Comparison of ENCODE assay signal across 1 cellular context in the genomic region with DNA sequence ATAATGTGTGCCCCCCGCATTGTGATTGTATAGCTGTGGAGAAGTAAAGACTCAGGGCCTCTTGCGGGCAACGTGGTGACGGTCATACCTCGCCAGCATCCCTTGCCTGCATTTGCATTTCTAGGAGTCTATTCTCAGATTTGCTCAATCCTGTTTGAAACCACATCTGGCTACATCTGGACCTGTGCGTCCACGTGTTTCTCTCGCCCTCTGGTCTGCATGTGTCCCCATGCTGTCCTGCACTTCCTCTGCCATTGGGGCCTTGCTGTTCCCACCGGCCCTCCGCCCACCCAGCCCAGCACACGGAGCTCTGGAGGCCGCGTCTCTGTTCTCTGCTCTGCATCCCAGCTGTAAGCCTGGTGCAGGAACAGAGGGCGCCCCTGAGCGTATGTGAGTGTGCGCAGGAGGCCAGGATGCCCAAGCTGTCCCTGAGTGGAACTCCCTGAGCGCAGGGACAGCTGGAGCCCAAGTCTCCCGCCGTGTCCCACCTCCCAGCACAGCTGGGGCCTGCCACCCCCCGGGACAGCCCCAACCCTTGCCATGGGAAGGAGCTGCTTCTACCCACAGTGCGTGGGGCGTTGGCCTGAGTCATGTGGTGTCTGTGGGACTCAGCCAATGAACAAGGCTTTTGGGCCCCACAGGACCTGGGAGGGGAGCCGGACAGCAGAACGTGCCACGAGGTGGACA.
A peak's percentile ranks its signal among the peaks of the same experiment; 100 is the strongest.
TF ChIP-seq lines count a peak whose summit lies in the region.

No MANE protein-coding gene starts in this region.

TF ChIP-seq in WTC11, 78 proteins besides CTCF, POLR2A, EP300 and RAD21:
- no peak for TF ChIP-seq ELF4 (CRISPR knock-in tag; IDR thresholded peaks at IDR 0.05; ENCODE audit: low read depth)
- no peak for TF ChIP-seq SMAD3 (CRISPR knock-in tag; IDR thresholded peaks at IDR 0.05; ENCODE audit: borderline replicate concordance)
- TF ChIP-seq NFE2L1 (CRISPR knock-in tag; IDR thresholded peaks at IDR 0.05), result no peak
- no peak for TF ChIP-seq ZNF263 (CRISPR knock-in tag; IDR thresholded peaks at IDR 0.05; ENCODE audit: low read depth)
- 0 out of 2 replicates have a peak, but pooled peaks have one; percentile 5 for TF ChIP-seq ZNF423 (CRISPR knock-in tag; IDR thresholded peaks at IDR 0.05)
- TF ChIP-seq EMX1 (CRISPR knock-in tag; IDR thresholded peaks at IDR 0.05), result no peak
- no peak for TF ChIP-seq NR3C1 (CRISPR knock-in tag; conservative IDR thresholded peaks at IDR 0.05; ENCODE audit: low read depth)
